ENCODE assay signal across 14 cellular contexts in genomic region chr20:20423117-20423516, GRCh38. TPM values are rescaled to one million over a fixed set of nuclear protein-coding genes. Genes with fewer than 3 reads are reported as not detected.
A peak's percentile ranks its signal among the peaks of the same experiment; 100 is the strongest.
DNase-seq lines count a peak whose midpoint lies in the region; ATAC-seq and TF ChIP-seq lines count a peak whose summit lies in the region.
"Had no signal": no experiment of that assay in that cellular context is flagged by ENCODE, and none has a peak within 500 bp of the region (broad histone marks: within the 10 kb centered on the region; RNA-seq: fewer than 3 reads in every experiment).

No MANE protein-coding gene starts in this region.

- peaks cover 42% of the 10 kb centered on the region for H3K4me1 Mint-ChIP-seq in stimulated activated naive CD8-positive, alpha-beta T cell treated with anti-CD3 and anti-CD28 coated beads, Interleukin-15, Interleukin-2, amounts not matched to agents 100 ng/mL and 50 ng/mL, for 24 hours (ENCODE audit: low read depth)
- H3K4me1 Mint-ChIP-seq in WTC11 (peaks cover 8% of the 10 kb centered on the region), endothelial cell (ENCODE audit: unreplicated experiment) (peaks cover 6% of the 10 kb centered on the region)
- peaks cover 3% of the 10 kb centered on the region for H3K4me1 Mint-ChIP-seq in stimulated activated naive CD8-positive, alpha-beta T cell treated with anti-CD3 and anti-CD28 coated beads, Interleukin-15, amount 100 ng/mL, for 72 hours

- POLR2A ChIA-PET in WTC11 (lab: Charles Lee): no interaction called here

- CTCF ChIA-PET in WTC11 (lab: Charles Lee): no interaction called here

- peaks cover 27% of the 10 kb centered on the region for H3K36me3 Mint-ChIP-seq in stimulated activated naive CD8-positive, alpha-beta T cell treated with anti-CD3 and anti-CD28 coated beads, Interleukin-15, Interleukin-2, amounts not matched to agents 100 ng/mL and 50 ng/mL, for 24 hours (ENCODE audit: low read depth)
- no peaks in the 10 kb centered on the region for H3K36me3 Mint-ChIP-seq in WTC11
- H3K36me3 Mint-ChIP-seq in endothelial cell (ENCODE audit: low read depth, unreplicated experiment): peaks cover 5% of the 10 kb centered on the region

- no peaks in the 10 kb centered on the region for H3K9me3 Mint-ChIP-seq in stimulated activated naive CD8-positive, alpha-beta T cell treated with anti-CD3 and anti-CD28 coated beads, Interleukin-15, Interleukin-2, amounts not matched to agents 100 ng/mL and 50 ng/mL, for 24 hours
- H3K9me3 Mint-ChIP-seq in WTC11: no peaks in the 10 kb centered on the region
- H3K9me3 Mint-ChIP-seq in endothelial cell (ENCODE audit: unreplicated experiment): no peaks in the 10 kb centered on the region
- no peaks in the 10 kb centered on the region for H3K9me3 Mint-ChIP-seq in stimulated activated naive CD8-positive, alpha-beta T cell treated with anti-CD3 and anti-CD28 coated beads, Interleukin-15, amount 100 ng/mL, for 72 hours
- H3K9me3 Mint-ChIP-seq: CD4-positive, alpha-beta memory T cell had no signal

- no peak overlapping the region for H3K4me3 Mint-ChIP-seq in stimulated activated naive CD8-positive, alpha-beta T cell treated with anti-CD3 and anti-CD28 coated beads, Interleukin-15, Interleukin-2, amounts not matched to agents 100 ng/mL and 50 ng/mL, for 24 hours
- H3K4me3 Mint-ChIP-seq in WTC11 (no peak overlapping the region), endothelial cell (ENCODE audit: unreplicated experiment) (peak overlapping the region; percentile 29)
- no peak overlapping the region for H3K4me3 Mint-ChIP-seq in stimulated activated naive CD8-positive, alpha-beta T cell treated with anti-CD3 and anti-CD28 coated beads, Interleukin-15, amount 100 ng/mL, for 72 hours
- H3K4me3 Mint-ChIP-seq: CD4-positive, alpha-beta memory T cell had no signal

- no peak for DNase-seq in stimulated activated naive CD8-positive, alpha-beta T cell treated with anti-CD3 and anti-CD28 coated beads, Interleukin-15, Interleukin-2, amounts not matched to agents 100 U/mL and 50 U/mL, for 24 hours
- no peak for DNase-seq in WTC11 (ENCODE audit: low spot score)
- no peak for DNase-seq in endothelial cell (ENCODE audit: low spot score)
- DNase-seq in stimulated activated naive CD8-positive, alpha-beta T cell treated with anti-CD3 and anti-CD28 coated beads, Interleukin-15, amount 100 ng/mL, for 72 hours: no peak
- DNase-seq in cerebellar nuclear complex (lab: John Stamatoyannopoulos, UW): no peak
- DNase-seq in NCI-H524 (lab: John Stamatoyannopoulos, UW): no peak
- DNase-seq: BE2C; CD4-positive, alpha-beta memory T cell; DMS79 treated with DMSO at 0.1 percent for 48 hours; EL; GM23248; KG1 had no signal

- H3K27me3 Mint-ChIP-seq in stimulated activated naive CD8-positive, alpha-beta T cell treated with anti-CD3 and anti-CD28 coated beads, Interleukin-15, Interleukin-2, amounts not matched to agents 100 ng/mL and 50 ng/mL, for 24 hours: no peaks in the 10 kb centered on the region
- H3K27me3 Mint-ChIP-seq in WTC11 (ENCODE audit: low read depth): no peaks in the 10 kb centered on the region
- H3K27me3 Mint-ChIP-seq in endothelial cell (ENCODE audit: unreplicated experiment): no peaks in the 10 kb centered on the region
- H3K27me3 Mint-ChIP-seq in stimulated activated naive CD8-positive, alpha-beta T cell treated with anti-CD3 and anti-CD28 coated beads, Interleukin-15, amount 100 ng/mL, for 72 hours: no peaks in the 10 kb centered on the region
- H3K27me3 Mint-ChIP-seq: CD4-positive, alpha-beta memory T cell had no signal

- TF ChIP-seq CTCF in WTC11 (IDR thresholded peaks at IDR 0.05) (no peak), endothelial cell (IDR thresholded peaks at IDR 0.05; ENCODE audit: unreplicated experiment) (no peak)

- peak overlapping the region; percentile 22 for H3K27ac Mint-ChIP-seq in stimulated activated naive CD8-positive, alpha-beta T cell treated with anti-CD3 and anti-CD28 coated beads, Interleukin-15, Interleukin-2, amounts not matched to agents 100 ng/mL and 50 ng/mL, for 24 hours
- H3K27ac Mint-ChIP-seq in WTC11 (peak overlapping the region; percentile 41; the same call in 1 of the 2 replicates), endothelial cell (ENCODE audit: unreplicated experiment) (no peak overlapping the region)
- H3K27ac Mint-ChIP-seq in stimulated activated naive CD8-positive, alpha-beta T cell treated with anti-CD3 and anti-CD28 coated beads, Interleukin-15, amount 100 ng/mL, for 72 hours: peak overlapping the region; percentile 1 to 72

- ATAC-seq in stimulated activated naive CD8-positive, alpha-beta T cell treated with anti-CD3 and anti-CD28 coated beads, Interleukin-15, Interleukin-2, amounts not matched to agents 100 U/mL and 50 U/mL, for 24 hours: no peak
- ATAC-seq in WTC11 (no peak), GM19328 (IDR thresholded peaks at IDR 0.05; ENCODE audit: unreplicated experiment) (no peak)
- no peak for ATAC-seq in stimulated activated naive CD8-positive, alpha-beta T cell treated with anti-CD3 and anti-CD28 coated beads, Interleukin-15, amount 100 ng/mL, for 72 hours

TF ChIP-seq in WTC11, 78 proteins besides CTCF, POLR2A, EP300 and RAD21 (continues in another document):
- TF ChIP-seq SMAD3 (CRISPR knock-in tag; IDR thresholded peaks at IDR 0.05; ENCODE audit: borderline replicate concordance) (no peak), ZNF416 (CRISPR knock-in tag; IDR thresholded peaks at IDR 0.05) (no peak), ZNF396 (CRISPR knock-in tag; IDR thresholded peaks at IDR 0.05; ENCODE audit: borderline replicate concordance) (no peak), ATF3 (CRISPR knock-in tag; conservative IDR thresholded peaks at IDR 0.05) (no peak), NR2C2 (CRISPR knock-in tag; IDR thresholded peaks at IDR 0.05) (no peak), ZNF138 (CRISPR knock-in tag; conservative IDR thresholded peaks at IDR 0.05) (no peak), GRHL2 (CRISPR knock-in tag; IDR thresholded peaks at IDR 0.05; ENCODE audit: insufficient replicate concordance, severe bottlenecking) (no peak), ZNF671 (CRISPR knock-in tag; IDR thresholded peaks at IDR 0.05) (no peak), AR (CRISPR knock-in tag; IDR thresholded peaks at IDR 0.05) (no peak), AFF4 (CRISPR knock-in tag; IDR thresholded peaks at IDR 0.05; ENCODE audit: borderline replicate concordance) (no peak)

RNA-seq across cellular contexts. Expression of gene INSM1, which starts 55.2 kb away (rescaled TPM):
- 3.3 to 4.4 TPM (median 3.6 TPM) in 3 replicates for total RNA-seq in WTC11 (2021)
- total RNA-seq in endothelial cell (ENCODE audit: unreplicated experiment): not detected
- total RNA-seq: CD4-positive, alpha-beta memory T cell; GM23248 had no signal
